In the genomic region with DNA sequence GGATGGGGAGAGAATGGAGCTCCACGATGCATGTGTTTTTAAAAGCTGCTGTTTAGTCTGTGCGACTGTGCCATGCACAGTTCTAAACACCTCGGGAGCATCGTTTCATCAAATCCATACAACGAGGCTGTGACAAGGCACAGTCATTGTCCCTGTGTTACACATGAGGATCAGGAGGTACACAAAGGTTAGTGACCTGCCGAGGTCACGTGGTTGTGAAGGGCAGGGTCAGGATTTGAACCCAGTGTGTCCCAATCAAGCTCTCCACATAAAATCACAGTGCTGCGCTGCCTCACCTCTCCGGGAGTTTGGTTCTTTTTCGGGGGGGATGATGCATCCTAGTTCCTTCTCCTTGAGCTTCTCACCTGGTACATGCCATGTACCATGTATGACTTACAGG, we compare ENCODE assay signal across 19 cellular contexts.
"Had no signal": no experiment of that assay in that cellular context is flagged by ENCODE, and none has a peak within 500 bp of the region (broad histone marks: within the 10 kb centered on the region; RNA-seq: fewer than 3 reads in every experiment).

No MANE protein-coding gene starts in this region.

- DNase-seq: effector memory CD8-positive, alpha-beta T cell; esophagus squamous epithelium; foreskin fibroblast; immature natural killer cell; kidney; left cardiac atrium; left ventricle myocardium superior; naive B cell; spleen; stimulated activated CD4-positive, alpha-beta T cell treated with anti-CD3 and anti-CD28 coated beads, Interleukin-15, amount 100 ng/mL, for 24 hours; stimulated activated CD4-positive, alpha-beta T cell treated with anti-CD3 and anti-CD28 coated beads, Interleukin-1b, Interleukin-23, amount 100 ng/mL, for 48 hours; stimulated activated CD4-positive, alpha-beta T cell treated with anti-CD3 and anti-CD28 coated beads, Interleukin-4, amount 100 ng/mL, for 24 hours; tibial artery had no signal

- ATAC-seq: effector memory CD8-positive, alpha-beta T cell; stimulated activated memory B cell treated with anti-CD40 and anti-IgM and Interleukin-4, amounts not matched to agents 10 μg/mL and 1 μg/mL and 100 μg/mL, for 72 hours had no signal

- H3K9me3 ChIP-seq: esophagus squamous epithelium, prostate gland, spleen, tibial artery had no signal

- H3K4me3 ChIP-seq: esophagus squamous epithelium, prostate gland, spleen, tibial artery had no signal

- H3K36me3 ChIP-seq: prostate gland, spleen had no signal

- H3K27ac Mint-ChIP-seq: immature natural killer cell; naive B cell; stimulated activated naive CD8-positive, alpha-beta T cell treated with anti-CD3 and anti-CD28 coated beads, Interleukin-15, Interleukin-2, amounts not matched to agents 100 ng/mL and 50 ng/mL, for 24 hours had no signal

- H3K36me3 Mint-ChIP-seq: immature natural killer cell; naive B cell; stimulated activated memory B cell treated with anti-CD40 and anti-IgM and Interleukin-4, amounts not matched to agents 10 μg/mL and 1 μg/mL and 100 μg/mL, for 72 hours had no signal

- H3K9me3 Mint-ChIP-seq: effector memory CD8-positive, alpha-beta T cell; immature natural killer cell; naive B cell; nephron; stimulated activated memory B cell treated with anti-CD40 and anti-IgM and Interleukin-4, amounts not matched to agents 10 μg/mL and 1 μg/mL and 100 μg/mL, for 72 hours; stimulated activated naive CD8-positive, alpha-beta T cell treated with anti-CD3 and anti-CD28 coated beads, Interleukin-15, Interleukin-2, amounts not matched to agents 100 ng/mL and 50 ng/mL, for 24 hours had no signal

- H3K27me3 ChIP-seq: tibial artery had no signal

- H3K27ac ChIP-seq: epithelial cell of prostate, esophagus squamous epithelium, prostate gland, spleen, tibial artery had no signal

- H3K4me3 Mint-ChIP-seq: effector memory CD8-positive, alpha-beta T cell; immature natural killer cell; stimulated activated memory B cell treated with anti-CD40 and anti-IgM and Interleukin-4, amounts not matched to agents 10 μg/mL and 1 μg/mL and 100 μg/mL, for 72 hours; stimulated activated naive CD8-positive, alpha-beta T cell treated with anti-CD3 and anti-CD28 coated beads, Interleukin-15, Interleukin-2, amounts not matched to agents 100 ng/mL and 50 ng/mL, for 24 hours had no signal

- H3K9ac ChIP-seq: parathyroid adenoma had no signal

- FAIRE-seq: kidney had no signal

- H3K27me3 Mint-ChIP-seq: stimulated activated naive CD8-positive, alpha-beta T cell treated with anti-CD3 and anti-CD28 coated beads, Interleukin-15, Interleukin-2, amounts not matched to agents 100 ng/mL and 50 ng/mL, for 24 hours had no signal
